In genomic region chr21:15631342-15631741, GRCh38 we compare ENCODE assay signal across 21 cellular contexts.
DNase-seq lines count a peak whose midpoint lies in the region; ATAC-seq, FAIRE-seq and TF ChIP-seq lines count a peak whose summit lies in the region.
"Had no signal": no experiment of that assay in that cellular context is flagged by ENCODE, and none has a peak within 500 bp of the region (broad histone marks: within the 10 kb centered on the region; RNA-seq: fewer than 3 reads in every experiment).

No MANE protein-coding gene starts in this region.

- H3K79me2 ChIP-seq in SK-N-SH (ENCODE audit: insufficient read depth) (no peaks in the 10 kb centered on the region), K562 (ENCODE audit: control insufficient read depth, insufficient read depth, low read length) (no peaks in the 10 kb centered on the region)

- H4K20me1 ChIP-seq in SK-N-SH (ENCODE audit: insufficient read depth) (no peaks in the 10 kb centered on the region), K562 (replicated peaks; ENCODE audit: control insufficient read depth, insufficient read depth, low read length) (no peaks in the 10 kb centered on the region)

- H3K4me2 ChIP-seq in SK-N-SH (no peak overlapping the region), K562 (ENCODE audit: insufficient read depth, low read length) (no peak overlapping the region)

- POLR2A ChIA-PET in SK-N-SH (lab: Yijun Ruan, JAX) = no interaction called here
- POLR2A ChIA-PET in K562 (lab: Yijun Ruan, JAX) = no interaction called here

- TF ChIP-seq CTCF in SK-N-SH (IDR thresholded peaks at IDR 0.05) (no peak), K562 (IDR thresholded peaks at IDR 0.05 in 2 of 3, conservative IDR thresholded peaks at IDR 0.05 in 1 of 3; ENCODE audit: insufficient read depth in 2 of 3, low read depth in 1 of 3, low read length in 3 of 3) (no peak)

- H3K27me3 ChIP-seq in SK-N-SH (ENCODE audit: insufficient read depth) (no peaks in the 10 kb centered on the region), K562 (ENCODE audit: control insufficient read depth in 2 of 2, insufficient read depth in 2 of 2, low read length in 2 of 2) (no peaks in the 10 kb centered on the region)
- H3K27me3 ChIP-seq: MG63, thyroid gland had no signal

- H3K4me3 ChIP-seq in SK-N-SH (ENCODE audit: low read depth in 2 of 2, low read length in 1 of 2) (no peak overlapping the region), K562 (no peak overlapping the region)
- H3K4me3 ChIP-seq: GM12878, lower lobe of right lung, MG63, thyroid gland had no signal

- ATAC-seq in SK-N-SH treated with all-trans-retinoic acid at 6 μM for 48 hours (peak; percentile 49; the same call in 1 of the 3 replicates), K562 (no peak), HG03432 (IDR thresholded peaks at IDR 0.05; ENCODE audit: unreplicated experiment) (no peak), HG03280 (IDR thresholded peaks at IDR 0.05; ENCODE audit: unreplicated experiment) (no peak), GM21390 (IDR thresholded peaks at IDR 0.05; ENCODE audit: unreplicated experiment) (no peak)
- ATAC-seq: activated naive CD8-positive, alpha-beta T cell treated with anti-CD3 and anti-CD28 coated beads, Interleukin-2, amount 50 U/mL, for 24 hours; GM12878; lower lobe of right lung had no signal

- H3K27ac ChIP-seq in SK-N-SH (ENCODE audit: low read depth in 2 of 2, low read length in 1 of 2) (no peak overlapping the region), K562 (ENCODE audit: extremely low read depth, low read depth, low read length) (no peak overlapping the region)
- H3K27ac ChIP-seq: lower lobe of right lung, thyroid gland had no signal

- CTCF ChIA-PET in SK-N-SH (lab: Yijun Ruan, JAX) = no interaction called here
- CTCF ChIA-PET in K562 (lab: Yijun Ruan, JAX; ENCODE audit: low intra/inter-chr PET ratio) = no interaction called here

- no peak overlapping the region for H3K9ac ChIP-seq in SK-N-SH
- H3K9ac ChIP-seq in K562 (ENCODE audit: insufficient read depth in 1 of 2, low read depth in 2 of 2, low read length in 2 of 2) = no peak overlapping the region

- H3K36me3 ChIP-seq in SK-N-SH (replicated peaks in 1 of 2; ENCODE audit: control insufficient read depth in 1 of 2, insufficient read depth in 2 of 2, low read length in 1 of 2) = no peaks in the 10 kb centered on the region
- H3K36me3 ChIP-seq in K562 (ENCODE audit: control insufficient read depth, insufficient read depth, low read length) = no peaks in the 10 kb centered on the region
- H3K36me3 ChIP-seq: lower lobe of right lung, MG63, thyroid gland had no signal

- no peak for TF ChIP-seq EP300 in SK-N-SH (IDR thresholded peaks at IDR 0.05; ENCODE audit: borderline replicate concordance in 1 of 2, low read depth in 1 of 2, low read length in 1 of 2)
- TF ChIP-seq EP300 in K562 (IDR thresholded peaks at IDR 0.05; ENCODE audit: low read length) = no peak

- DNase-seq in SK-N-SH (no peak), K562 (ENCODE audit: extremely low read depth in 1 of 4, low spot score in 3 of 4) (no peak), glomerular visceral epithelial cell (ENCODE audit: extremely low spot score) (peak; percentile 5), urothelium cell line (ENCODE audit: low spot score) (peak; percentile 30)
- DNase-seq: activated CD4-positive, CD25-positive, alpha-beta regulatory T cell treated with anti-CD3 and anti-CD28 coated beads, Interleukin-2, amount 50 U/mL, for 72 hours; activated naive CD8-positive, alpha-beta T cell treated with anti-CD3 and anti-CD28 coated beads, Interleukin-2, amount 50 U/mL, for 24 hours; activated T-cell treated with anti-CD3 and anti-CD28 coated beads, Interleukin-2, amount 50 U/mL, for 1 hour; DMS153; hypothalamus; lower lobe of right lung; MG63; NCI-H446; occipital lobe; thyroid gland had no signal

- in situ Hi-C loops in K562 (cut with MboI) = no loop called here

- H2AFZ ChIP-seq in SK-N-SH (ENCODE audit: low read depth) (no peak overlapping the region), K562 (ENCODE audit: low read depth, low read length) (no peak overlapping the region)

- intact Hi-C loops in K562 (cut with micrococcal nuclease) = no loop called here

- no peaks in the 10 kb centered on the region for H3F3A ChIP-seq in SK-N-SH (replicated peaks; ENCODE audit: insufficient read depth)

- TF ChIP-seq RAD21 in SK-N-SH (IDR thresholded peaks at IDR 0.05; ENCODE audit: low read length) (no peak), K562 (CRISPR knock-in tag; conservative IDR thresholded peaks at IDR 0.05 in 1 of 2, IDR thresholded peaks at IDR 0.05 in 1 of 2) (no peak)

- H3K4me1 ChIP-seq in SK-N-SH (ENCODE audit: control insufficient read depth in 1 of 2, insufficient read depth in 2 of 2, low read depth in 1 of 2, low read length in 1 of 2) = no peaks in the 10 kb centered on the region
- no peaks in the 10 kb centered on the region for H3K4me1 ChIP-seq in K562 (replicated peaks in 1 of 2; ENCODE audit: control insufficient read depth in 2 of 2, insufficient read depth in 2 of 2, low read length in 2 of 2)
- H3K4me1 ChIP-seq: lower lobe of right lung, thyroid gland had no signal

- no peak for TF ChIP-seq POLR2A in K562 (conservative IDR thresholded peaks at IDR 0.05)

- no peaks in the 10 kb centered on the region for H3K9me2 ChIP-seq in SK-N-SH

- H3K9me3 ChIP-seq in SK-N-SH (no peaks in the 10 kb centered on the region), K562 (replicated peaks; ENCODE audit: control insufficient read depth, insufficient read depth, low read depth, low read length) (no peaks in the 10 kb centered on the region)
- H3K9me3 ChIP-seq: lower lobe of right lung, MG63, thyroid gland had no signal

- H3K9me1 ChIP-seq in K562 (ENCODE audit: control insufficient read depth, insufficient read depth, low read length) = no peaks in the 10 kb centered on the region

- 16% methylated on average over 2 of the region's 2 CpGs for WGBS in SK-N-SH (ENCODE audit: low lambda C conversion rate)
- 6% methylated on average over 2 of the region's 2 CpGs for WGBS in K562 (ENCODE audit: insufficient coverage, low coverage, missing lambda C conversion rate)

- BruUV-seq in K562 (replicated peaks; lab: Mats Ljungman, UMichigan) = no TSS peak

- FAIRE-seq in K562 (lab: Jason Lieb, UNC) (no peak), urothelium cell line (lab: Jason Lieb, UNC) (no peak)
- FAIRE-seq: A204.1, GM12878, H1 had no signal

TF ChIP-seq in SK-N-SH treated with all-trans-retinoic acid at 6 μM for 48 hours, 23 proteins besides CTCF, POLR2A, EP300 and RAD21:
- TF ChIP-seq, protein P1, sequence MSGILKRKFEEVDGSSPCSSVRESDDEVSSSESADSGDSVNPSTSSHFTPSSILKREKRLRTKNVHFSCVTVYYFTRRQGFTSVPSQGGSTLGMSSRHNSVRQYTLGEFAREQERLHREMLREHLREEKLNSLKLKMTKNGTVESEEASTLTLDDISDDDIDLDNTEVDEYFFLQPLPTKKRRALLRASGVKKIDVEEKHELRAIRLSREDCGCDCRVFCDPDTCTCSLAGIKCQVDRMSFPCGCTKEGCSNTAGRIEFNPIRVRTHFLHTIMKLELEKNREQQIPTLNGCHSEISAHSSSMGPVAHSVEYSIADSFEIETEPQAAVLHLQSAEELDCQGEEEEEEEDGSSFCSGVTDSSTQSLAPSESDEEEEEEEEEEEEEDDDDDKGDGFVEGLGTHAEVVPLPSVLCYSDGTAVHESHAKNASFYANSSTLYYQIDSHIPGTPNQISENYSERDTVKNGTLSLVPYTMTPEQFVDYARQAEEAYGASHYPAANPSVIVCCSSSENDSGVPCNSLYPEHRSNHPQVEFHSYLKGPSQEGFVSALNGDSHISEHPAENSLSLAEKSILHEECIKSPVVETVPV (CRISPR knock-in tag; IDR thresholded peaks at IDR 0.05) = no peak
- peak; percentile 54 for TF ChIP-seq ISL1 (CRISPR knock-in tag; IDR thresholded peaks at IDR 0.05)
- TF ChIP-seq PPARA (CRISPR knock-in tag; IDR thresholded peaks at IDR 0.05; ENCODE audit: borderline replicate concordance) = no peak
- TF ChIP-seq ZFP30 (CRISPR knock-in tag; IDR thresholded peaks at IDR 0.05) = no peak
TF ChIP-seq in SK-N-SH treated with all-trans-retinoic acid at 6 μM for 48 hours: peak in this region for 1.

TF ChIP-seq in SK-N-SH, 30 proteins besides CTCF, POLR2A, EP300 and RAD21 (continues in another document):
- TF ChIP-seq YY1 (IDR thresholded peaks at IDR 0.05; ENCODE audit: low read depth) (no peak), RXRA (IDR thresholded peaks at IDR 0.05; ENCODE audit: borderline replicate concordance, low read depth) (no peak), USF2 (IDR thresholded peaks at IDR 0.05; ENCODE audit: borderline replicate concordance, low read depth, low read length) (no peak), FOXJ3 (CRISPR knock-in tag; IDR thresholded peaks at IDR 0.05) (no peak)

TF ChIP-seq in K562, 482 proteins besides CTCF, POLR2A, EP300 and RAD21 (continues in another document):
- TF ChIP-seq HNRNPL (IDR thresholded peaks at IDR 0.05; ENCODE audit: low read depth, low read length) (no peak), ZNF175 (CRISPR knock-in tag; IDR thresholded peaks at IDR 0.05; ENCODE audit: low read depth) (peak; percentile 61; the same call in 1 of the 2 replicates), ZNF133 (CRISPR knock-in tag; IDR thresholded peaks at IDR 0.05) (no peak), CBFA2T2 (conservative IDR thresholded peaks at IDR 0.05) (no peak), TCF7 (IDR thresholded peaks at IDR 0.05; ENCODE audit: borderline replicate concordance) (no peak), POLR2B (IDR thresholded peaks at IDR 0.05; ENCODE audit: low read depth, partially characterized antibody) (no peak), NR2C1 (IDR thresholded peaks at IDR 0.05) (no peak), NR2C1 (tag; IDR thresholded peaks at IDR 0.05) (no peak), ZNF280B (CRISPR knock-in tag; IDR thresholded peaks at IDR 0.05) (no peak)
- TF ChIP-seq, protein P2, sequence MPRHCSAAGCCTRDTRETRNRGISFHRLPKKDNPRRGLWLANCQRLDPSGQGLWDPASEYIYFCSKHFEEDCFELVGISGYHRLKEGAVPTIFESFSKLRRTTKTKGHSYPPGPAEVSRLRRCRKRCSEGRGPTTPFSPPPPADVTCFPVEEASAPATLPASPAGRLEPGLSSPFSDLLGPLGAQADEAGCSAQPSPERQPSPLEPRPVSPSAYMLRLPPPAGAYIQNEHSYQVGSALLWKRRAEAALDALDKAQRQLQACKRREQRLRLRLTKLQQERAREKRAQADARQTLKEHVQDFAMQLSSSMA (CRISPR knock-in tag; IDR thresholded peaks at IDR 0.05) = no peak

Comparison
In these comparisons a context has a peak if more than half of its experiments do, and no peak if none do; other contexts are left out.
1. DNase-seq: peak in glomerular visceral epithelial cell (single experiment) and urothelium cell line (single experiment); none in SK-N-SH (single experiment) and K562 (0 of 4).